1 cellular context compared by ENCODE assay signal in the genomic region with DNA sequence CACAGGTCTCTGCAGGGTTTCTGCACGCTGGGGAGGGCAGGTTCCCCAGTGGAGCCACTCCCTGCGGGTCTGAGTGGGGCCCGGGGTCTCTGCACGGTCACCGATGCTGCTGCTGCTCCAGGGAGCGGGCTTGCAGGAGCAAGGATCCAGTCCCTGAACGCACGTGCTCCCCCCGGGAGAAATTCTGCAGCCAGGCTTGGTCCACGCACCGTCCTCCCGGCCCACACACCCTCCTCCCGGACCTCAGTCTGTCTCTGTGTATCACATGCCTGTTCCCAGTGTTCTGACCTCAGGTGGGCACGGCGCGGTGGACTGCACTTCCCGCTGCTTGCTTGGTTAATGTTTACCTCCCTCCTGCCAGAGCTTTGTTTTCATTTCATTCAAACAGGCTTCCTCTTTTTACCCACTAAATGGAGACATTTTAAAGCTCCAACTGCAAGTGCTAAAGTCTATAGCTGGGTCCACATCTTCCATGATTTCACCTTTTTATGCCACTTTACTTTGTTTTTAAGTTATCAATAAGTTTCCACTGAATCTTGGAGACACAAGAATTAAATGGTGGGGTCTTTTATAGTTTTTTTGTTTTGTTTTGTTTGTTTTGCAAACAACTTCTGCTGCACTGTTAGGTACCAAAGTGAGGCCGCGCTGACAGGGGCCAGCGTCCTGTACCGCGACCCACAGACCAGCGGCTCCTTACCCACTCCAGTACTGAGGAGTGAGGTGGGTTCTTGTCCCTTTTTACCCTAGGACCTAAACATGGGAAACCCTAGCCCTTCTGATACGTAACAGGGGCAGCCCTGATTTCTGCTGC.
TF ChIP-seq lines count a peak whose summit lies in the region.

No MANE protein-coding gene starts in this region.

TF ChIP-seq in HepG2, 621 proteins besides CTCF, POLR2A, EP300 and RAD21 (continued from another document and continues in another):
- TF ChIP-seq ARID4A (CRISPR knock-in tag; IDR thresholded peaks at IDR 0.05; ENCODE audit: borderline replicate concordance) (no peak; the same call in 1 of the 2 replicates), RBM22 (optimal IDR thresholded peaks at IDR 0.05; ENCODE audit: low read length) (no peak), ZNF639 (CRISPR knock-in tag; conservative IDR thresholded peaks at IDR 0.05) (no peak), ZNF75D (CRISPR knock-in tag; IDR thresholded peaks at IDR 0.05; ENCODE audit: borderline replicate concordance) (no peak), ZNF839 (CRISPR knock-in tag; IDR thresholded peaks at IDR 0.05; ENCODE audit: borderline replicate concordance) (no peak), SYNCRIP (IDR thresholded peaks at IDR 0.05; ENCODE audit: insufficient read depth, low read depth, low read length) (no peak), TBL1XR1 (IDR thresholded peaks at IDR 0.05; ENCODE audit: borderline replicate concordance, low read length, partially characterized antibody) (no peak), ZNF891 (CRISPR knock-in tag; IDR thresholded peaks at IDR 0.05) (no peak), MZF1 (CRISPR knock-in tag; IDR thresholded peaks at IDR 0.05; ENCODE audit: borderline replicate concordance) (no peak), ZNF83 (CRISPR knock-in tag; IDR thresholded peaks at IDR 0.05; ENCODE audit: borderline replicate concordance) (no peak), AHR (CRISPR knock-in tag; IDR thresholded peaks at IDR 0.05) (no peak), THAP8 (CRISPR knock-in tag; IDR thresholded peaks at IDR 0.05; ENCODE audit: borderline replicate concordance) (no peak), ZNF446 (CRISPR knock-in tag; IDR thresholded peaks at IDR 0.05) (no peak), ZNF367 (CRISPR knock-in tag; IDR thresholded peaks at IDR 0.05; ENCODE audit: borderline replicate concordance) (no peak), NPAS2 (CRISPR knock-in tag; IDR thresholded peaks at IDR 0.05; ENCODE audit: borderline replicate concordance) (no peak), PBX3 (CRISPR knock-in tag; IDR thresholded peaks at IDR 0.05; ENCODE audit: borderline replicate concordance) (no peak), ZNF841 (CRISPR knock-in tag; IDR thresholded peaks at IDR 0.05; ENCODE audit: borderline replicate concordance) (no peak), ZNF264 (CRISPR knock-in tag; IDR thresholded peaks at IDR 0.05) (no peak)
- TF ChIP-seq, protein P1, sequence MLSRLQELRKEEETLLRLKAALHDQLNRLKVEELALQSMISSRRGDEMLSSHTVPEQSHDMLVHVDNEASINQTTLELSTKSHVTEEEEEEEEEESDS (CRISPR knock-in tag; IDR thresholded peaks at IDR 0.05; ENCODE audit: borderline replicate concordance), result no peak
- TF ChIP-seq, protein P2, sequence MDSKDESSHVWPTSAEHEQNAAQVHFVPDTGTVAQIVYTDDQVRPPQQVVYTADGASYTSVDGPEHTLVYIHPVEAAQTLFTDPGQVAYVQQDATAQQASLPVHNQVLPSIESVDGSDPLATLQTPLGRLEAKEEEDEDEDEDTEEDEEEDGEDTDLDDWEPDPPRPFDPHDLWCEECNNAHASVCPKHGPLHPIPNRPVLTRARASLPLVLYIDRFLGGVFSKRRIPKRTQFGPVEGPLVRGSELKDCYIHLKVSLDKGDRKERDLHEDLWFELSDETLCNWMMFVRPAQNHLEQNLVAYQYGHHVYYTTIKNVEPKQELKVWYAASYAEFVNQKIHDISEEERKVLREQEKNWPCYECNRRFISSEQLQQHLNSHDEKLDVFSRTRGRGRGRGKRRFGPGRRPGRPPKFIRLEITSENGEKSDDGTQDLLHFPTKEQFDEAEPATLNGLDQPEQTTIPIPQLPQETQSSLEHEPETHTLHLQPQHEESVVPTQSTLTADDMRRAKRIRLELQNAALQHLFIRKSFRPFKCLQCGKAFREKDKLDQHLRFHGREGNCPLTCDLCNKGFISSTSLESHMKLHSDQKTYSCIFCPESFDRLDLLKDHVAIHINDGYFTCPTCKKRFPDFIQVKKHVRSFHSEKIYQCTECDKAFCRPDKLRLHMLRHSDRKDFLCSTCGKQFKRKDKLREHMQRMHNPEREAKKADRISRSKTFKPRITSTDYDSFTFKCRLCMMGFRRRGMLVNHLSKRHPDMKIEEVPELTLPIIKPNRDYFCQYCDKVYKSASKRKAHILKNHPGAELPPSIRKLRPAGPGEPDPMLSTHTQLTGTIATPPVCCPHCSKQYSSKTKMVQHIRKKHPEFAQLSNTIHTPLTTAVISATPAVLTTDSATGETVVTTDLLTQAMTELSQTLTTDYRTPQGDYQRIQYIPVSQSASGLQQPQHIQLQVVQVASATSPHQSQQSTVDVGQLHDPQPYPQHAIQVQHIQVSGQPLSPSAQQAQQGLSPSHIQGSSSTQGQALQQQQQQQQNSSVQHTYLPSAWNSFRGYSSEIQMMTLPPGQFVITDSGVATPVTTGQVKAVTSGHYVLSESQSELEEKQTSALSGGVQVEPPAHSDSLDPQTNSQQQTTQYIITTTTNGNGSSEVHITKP (CRISPR knock-in tag; IDR thresholded peaks at IDR 0.05; ENCODE audit: low read depth), result 0 out of 2 replicates have a peak, but pooled peaks have one; percentile 30
- TF ChIP-seq, protein P3, sequence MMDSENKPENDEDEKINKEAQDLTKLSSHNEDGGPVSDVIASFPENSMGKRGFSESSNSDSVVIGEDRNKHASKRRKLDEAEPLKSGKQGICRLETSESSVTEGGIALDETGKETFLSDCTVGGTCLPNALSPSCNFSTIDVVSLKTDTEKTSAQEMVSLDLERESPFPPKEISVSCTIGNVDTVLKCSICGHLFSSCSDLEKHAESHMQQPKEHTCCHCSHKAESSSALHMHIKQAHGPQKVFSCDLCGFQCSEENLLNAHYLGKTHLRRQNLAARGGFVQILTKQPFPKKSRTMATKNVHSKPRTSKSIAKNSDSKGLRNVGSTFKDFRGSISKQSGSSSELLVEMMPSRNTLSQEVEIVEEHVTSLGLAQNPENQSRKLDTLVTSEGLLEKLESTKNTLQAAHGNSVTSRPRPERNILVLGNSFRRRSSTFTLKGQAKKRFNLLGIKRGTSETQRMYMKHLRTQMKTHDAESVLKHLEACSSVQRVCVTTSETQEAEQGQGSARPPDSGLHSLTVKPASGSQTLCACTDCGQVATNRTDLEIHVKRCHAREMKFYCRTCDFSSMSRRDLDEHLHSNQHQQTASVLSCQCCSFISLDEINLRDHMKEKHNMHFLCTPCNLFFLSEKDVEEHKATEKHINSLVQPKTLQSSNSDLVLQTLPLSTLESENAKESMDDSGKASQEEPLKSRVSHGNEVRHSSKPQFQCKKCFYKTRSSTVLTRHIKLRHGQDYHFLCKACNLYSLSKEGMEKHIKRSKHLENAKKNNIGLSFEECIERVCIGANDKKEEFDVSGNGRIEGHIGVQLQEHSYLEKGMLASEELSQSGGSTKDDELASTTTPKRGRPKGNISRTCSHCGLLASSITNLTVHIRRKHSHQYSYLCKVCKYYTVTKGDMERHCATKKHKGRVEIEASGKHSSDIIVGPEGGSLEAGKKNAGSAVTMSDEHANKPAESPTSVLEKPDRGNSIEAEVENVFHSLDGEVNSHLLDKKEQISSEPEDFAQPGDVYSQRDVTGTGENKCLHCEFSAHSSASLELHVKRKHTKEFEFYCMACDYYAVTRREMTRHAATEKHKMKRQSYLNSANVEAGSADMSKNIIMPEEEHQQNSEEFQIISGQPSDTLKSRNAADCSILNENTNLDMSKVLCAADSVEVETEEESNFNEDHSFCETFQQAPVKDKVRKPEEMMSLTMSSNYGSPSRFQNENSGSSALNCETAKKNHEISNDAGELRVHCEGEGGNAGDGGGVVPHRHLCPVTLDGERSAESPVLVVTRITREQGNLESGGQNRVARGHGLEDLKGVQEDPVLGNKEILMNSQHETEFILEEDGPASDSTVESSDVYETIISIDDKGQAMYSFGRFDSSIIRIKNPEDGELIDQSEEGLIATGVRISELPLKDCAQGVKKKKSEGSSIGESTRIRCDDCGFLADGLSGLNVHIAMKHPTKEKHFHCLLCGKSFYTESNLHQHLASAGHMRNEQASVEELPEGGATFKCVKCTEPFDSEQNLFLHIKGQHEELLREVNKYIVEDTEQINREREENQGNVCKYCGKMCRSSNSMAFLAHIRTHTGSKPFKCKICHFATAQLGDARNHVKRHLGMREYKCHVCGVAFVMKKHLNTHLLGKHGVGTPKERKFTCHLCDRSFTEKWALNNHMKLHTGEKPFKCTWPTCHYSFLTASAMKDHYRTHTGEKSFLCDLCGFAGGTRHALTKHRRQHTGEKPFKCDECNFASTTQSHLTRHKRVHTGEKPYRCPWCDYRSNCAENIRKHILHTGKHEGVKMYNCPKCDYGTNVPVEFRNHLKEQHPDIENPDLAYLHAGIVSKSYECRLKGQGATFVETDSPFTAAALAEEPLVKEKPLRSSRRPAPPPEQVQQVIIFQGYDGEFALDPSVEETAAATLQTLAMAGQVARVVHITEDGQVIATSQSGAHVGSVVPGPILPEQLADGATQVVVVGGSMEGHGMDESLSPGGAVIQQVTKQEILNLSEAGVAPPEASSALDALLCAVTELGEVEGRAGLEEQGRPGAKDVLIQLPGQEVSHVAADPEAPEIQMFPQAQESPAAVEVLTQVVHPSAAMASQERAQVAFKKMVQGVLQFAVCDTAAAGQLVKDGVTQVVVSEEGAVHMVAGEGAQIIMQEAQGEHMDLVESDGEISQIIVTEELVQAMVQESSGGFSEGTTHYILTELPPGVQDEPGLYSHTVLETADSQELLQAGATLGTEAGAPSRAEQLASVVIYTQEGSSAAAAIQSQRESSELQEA (CRISPR knock-in tag; IDR thresholded peaks at IDR 0.05; ENCODE audit: not compliant biosample characterization), result no peak
